ENCODE assay signal across 2 cellular contexts in genomic region chr5:54761213-54761701, GRCh38.
A peak's percentile ranks its signal among the peaks of the same experiment; 100 is the strongest.
TF ChIP-seq lines count a peak whose summit lies in the region.

No MANE protein-coding gene starts in this region.

TF ChIP-seq in IMR-90, 13 proteins besides CTCF, POLR2A, EP300 and RAD21 (continued from another document):
- TF ChIP-seq CHD1 (IDR thresholded peaks at IDR 0.05; ENCODE audit: low read depth, low read length) = no peak
- TF ChIP-seq ELK1 (IDR thresholded peaks at IDR 0.05; ENCODE audit: borderline replicate concordance, low read depth, low read length) = no peak
- TF ChIP-seq, protein P1, sequence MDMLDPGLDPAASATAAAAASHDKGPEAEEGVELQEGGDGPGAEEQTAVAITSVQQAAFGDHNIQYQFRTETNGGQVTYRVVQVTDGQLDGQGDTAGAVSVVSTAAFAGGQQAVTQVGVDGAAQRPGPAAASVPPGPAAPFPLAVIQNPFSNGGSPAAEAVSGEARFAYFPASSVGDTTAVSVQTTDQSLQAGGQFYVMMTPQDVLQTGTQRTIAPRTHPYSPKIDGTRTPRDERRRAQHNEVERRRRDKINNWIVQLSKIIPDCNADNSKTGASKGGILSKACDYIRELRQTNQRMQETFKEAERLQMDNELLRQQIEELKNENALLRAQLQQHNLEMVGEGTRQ (IDR thresholded peaks at IDR 0.05; ENCODE audit: low read depth, low read length) = no peak
- TF ChIP-seq FOS (IDR thresholded peaks at IDR 0.05; ENCODE audit: low read depth, low read length) = peak; percentile 77; the same call in 1 of the 2 replicates
- TF ChIP-seq SMC3 (IDR thresholded peaks at IDR 0.05; ENCODE audit: low read depth, low read length) = no peak
- no peak for TF ChIP-seq MAFK (IDR thresholded peaks at IDR 0.05; ENCODE audit: low read depth, low read length)
- no peak for TF ChIP-seq NFE2L2 (IDR thresholded peaks at IDR 0.05; ENCODE audit: low read depth, low read length)
- no peak for TF ChIP-seq MXI1 (IDR thresholded peaks at IDR 0.05; ENCODE audit: borderline replicate concordance, low read depth, low read length)

TF ChIP-seq in HepG2, 621 proteins besides CTCF, POLR2A, EP300 and RAD21 (continued from another document):
- TF ChIP-seq ZNF781 (CRISPR knock-in tag; IDR thresholded peaks at IDR 0.05; ENCODE audit: borderline replicate concordance, not compliant biosample characterization) (no peak), FOSL2 (CRISPR knock-in tag; IDR thresholded peaks at IDR 0.05) (peak; percentile 73), HNF1A (IDR thresholded peaks at IDR 0.05; ENCODE audit: low read depth) (no peak), HNF1A (CRISPR knock-in tag; IDR thresholded peaks at IDR 0.05; ENCODE audit: borderline replicate concordance) (no peak), ZNF660 (CRISPR knock-in tag; IDR thresholded peaks at IDR 0.05; ENCODE audit: borderline replicate concordance, low read depth) (no peak), NFIB (CRISPR knock-in tag; IDR thresholded peaks at IDR 0.05; ENCODE audit: borderline replicate concordance) (no peak), NR2F6 (IDR thresholded peaks at IDR 0.05) (0 out of 2 replicates have a peak, but pooled peaks have one; percentile 27), NR2F6 (CRISPR knock-in tag; IDR thresholded peaks at IDR 0.05) (0 out of 2 replicates have a peak, but pooled peaks have one; percentile 13), ZNF678 (CRISPR knock-in tag; IDR thresholded peaks at IDR 0.05) (no peak), EHMT2 (IDR thresholded peaks at IDR 0.05; ENCODE audit: borderline replicate concordance, low read depth, low read length) (no peak), ZNF878 (CRISPR knock-in tag; IDR thresholded peaks at IDR 0.05) (no peak), ZNF496 (CRISPR knock-in tag; IDR thresholded peaks at IDR 0.05; ENCODE audit: insufficient replicate concordance) (no peak), FOXA3 (CRISPR knock-in tag; IDR thresholded peaks at IDR 0.05) (no peak), CERS6 (CRISPR knock-in tag; IDR thresholded peaks at IDR 0.05) (no peak), YY1 (IDR thresholded peaks at IDR 0.05; ENCODE audit: insufficient read depth, insufficient replicate concordance, low read depth, low read length) (no peak), CHD4 (IDR thresholded peaks at IDR 0.05; ENCODE audit: borderline replicate concordance, low read length) (no peak), E2F5 (CRISPR knock-in tag; conservative IDR thresholded peaks at IDR 0.05) (no peak), NR2F1 (CRISPR knock-in tag; IDR thresholded peaks at IDR 0.05) (peak in 1 of 2 experiments; percentile 34; a peak in 1 of 4 replicates), MAZ (IDR thresholded peaks at IDR 0.05; ENCODE audit: borderline replicate concordance, low read depth, low read length) (no peak), MAZ (CRISPR knock-in tag; IDR thresholded peaks at IDR 0.05; ENCODE audit: low read depth) (no peak), NR2C2 (CRISPR knock-in tag; IDR thresholded peaks at IDR 0.05; ENCODE audit: borderline replicate concordance) (0 out of 2 replicates have a peak, but pooled peaks have one; percentile 33), CBFB (CRISPR knock-in tag; IDR thresholded peaks at IDR 0.05) (no peak), SYNCRIP (IDR thresholded peaks at IDR 0.05; ENCODE audit: insufficient read depth, low read depth, low read length) (no peak), CEBPB (IDR thresholded peaks at IDR 0.05; ENCODE audit: borderline replicate concordance, low read depth, low read length) (peak; percentile 48; the same call in 1 of the 2 replicates), ATRX (CRISPR knock-in tag; IDR thresholded peaks at IDR 0.05; ENCODE audit: borderline replicate concordance) (no peak), ISL2 (CRISPR knock-in tag; IDR thresholded peaks at IDR 0.05) (no peak), HMG20B (CRISPR knock-in tag; conservative IDR thresholded peaks at IDR 0.05) (no peak)
- TF ChIP-seq, protein P2, sequence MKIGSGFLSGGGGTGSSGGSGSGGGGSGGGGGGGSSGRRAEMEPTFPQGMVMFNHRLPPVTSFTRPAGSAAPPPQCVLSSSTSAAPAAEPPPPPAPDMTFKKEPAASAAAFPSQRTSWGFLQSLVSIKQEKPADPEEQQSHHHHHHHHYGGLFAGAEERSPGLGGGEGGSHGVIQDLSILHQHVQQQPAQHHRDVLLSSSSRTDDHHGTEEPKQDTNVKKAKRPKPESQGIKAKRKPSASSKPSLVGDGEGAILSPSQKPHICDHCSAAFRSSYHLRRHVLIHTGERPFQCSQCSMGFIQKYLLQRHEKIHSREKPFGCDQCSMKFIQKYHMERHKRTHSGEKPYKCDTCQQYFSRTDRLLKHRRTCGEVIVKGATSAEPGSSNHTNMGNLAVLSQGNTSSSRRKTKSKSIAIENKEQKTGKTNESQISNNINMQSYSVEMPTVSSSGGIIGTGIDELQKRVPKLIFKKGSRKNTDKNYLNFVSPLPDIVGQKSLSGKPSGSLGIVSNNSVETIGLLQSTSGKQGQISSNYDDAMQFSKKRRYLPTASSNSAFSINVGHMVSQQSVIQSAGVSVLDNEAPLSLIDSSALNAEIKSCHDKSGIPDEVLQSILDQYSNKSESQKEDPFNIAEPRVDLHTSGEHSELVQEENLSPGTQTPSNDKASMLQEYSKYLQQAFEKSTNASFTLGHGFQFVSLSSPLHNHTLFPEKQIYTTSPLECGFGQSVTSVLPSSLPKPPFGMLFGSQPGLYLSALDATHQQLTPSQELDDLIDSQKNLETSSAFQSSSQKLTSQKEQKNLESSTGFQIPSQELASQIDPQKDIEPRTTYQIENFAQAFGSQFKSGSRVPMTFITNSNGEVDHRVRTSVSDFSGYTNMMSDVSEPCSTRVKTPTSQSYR (CRISPR knock-in tag; IDR thresholded peaks at IDR 0.05; ENCODE audit: borderline replicate concordance) = no peak
- TF ChIP-seq, protein P3, sequence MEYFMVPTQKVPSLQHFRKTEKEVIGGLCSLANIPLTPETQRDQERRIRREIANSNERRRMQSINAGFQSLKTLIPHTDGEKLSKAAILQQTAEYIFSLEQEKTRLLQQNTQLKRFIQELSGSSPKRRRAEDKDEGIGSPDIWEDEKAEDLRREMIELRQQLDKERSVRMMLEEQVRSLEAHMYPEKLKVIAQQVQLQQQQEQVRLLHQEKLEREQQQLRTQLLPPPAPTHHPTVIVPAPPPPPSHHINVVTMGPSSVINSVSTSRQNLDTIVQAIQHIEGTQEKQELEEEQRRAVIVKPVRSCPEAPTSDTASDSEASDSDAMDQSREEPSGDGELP (IDR thresholded peaks at IDR 0.05; ENCODE audit: borderline replicate concordance, low read depth) = peak; percentile 15; the same call in 1 of the 2 replicates
- TF ChIP-seq, protein P4, sequence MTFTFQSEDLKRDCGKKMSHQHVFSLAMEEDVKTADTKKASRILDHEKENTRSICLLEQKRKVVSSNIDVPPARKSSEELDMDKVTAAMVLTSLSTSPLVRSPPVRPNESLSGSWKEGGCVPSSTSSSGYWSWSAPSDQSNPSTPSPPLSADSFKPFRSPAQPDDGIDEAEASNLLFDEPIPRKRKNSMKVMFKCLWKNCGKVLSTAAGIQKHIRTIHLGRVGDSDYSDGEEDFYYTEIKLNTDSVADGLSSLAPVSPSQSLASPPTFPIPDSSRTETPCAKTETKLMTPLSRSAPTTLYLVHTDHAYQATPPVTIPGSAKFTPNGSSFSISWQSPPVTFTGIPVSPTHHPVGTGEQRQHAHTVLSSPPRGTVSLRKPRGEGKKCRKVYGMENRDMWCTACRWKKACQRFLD (CRISPR knock-in tag; IDR thresholded peaks at IDR 0.05; ENCODE audit: borderline replicate concordance) = no peak
